In genomic region chr1:54273092-54273836, GRCh38 we compare ENCODE assay signal across 8 cellular contexts.
DNase-seq lines count a peak whose midpoint lies in the region; ATAC-seq and TF ChIP-seq lines count a peak whose summit lies in the region.

No MANE protein-coding gene starts in this region.

- DNase-seq in MV-4-11 (lab: John Stamatoyannopoulos, UW) (peak; percentile 12), left ventricle myocardium inferior (peak; percentile 60), putamen (ENCODE audit: low spot score) (peak; percentile 75), GM20000 (ENCODE audit: low spot score) (no peak)
- no peak for DNase-seq in activated naive CD8-positive, alpha-beta T cell treated with anti-CD3 and anti-CD28 coated beads, Interleukin-2, amount 50 U/mL, for 24 hours
- DNase-seq in activated CD4-positive, alpha-beta T cell treated with anti-CD3 and anti-CD28 coated beads for 48 hours = no peak

- intact Hi-C loops in left ventricle myocardium inferior (cut with micrococcal nuclease) = no loop called here

- H3K36me3 ChIP-seq in BLaER1 (peaks cover 60% of the 10 kb centered on the region), left ventricle myocardium inferior (no peaks in the 10 kb centered on the region)

- ATAC-seq in activated naive CD8-positive, alpha-beta T cell treated with anti-CD3 and anti-CD28 coated beads, Interleukin-2, amount 50 U/mL, for 24 hours = peak; percentile 31
- ATAC-seq in GM21447 (IDR thresholded peaks at IDR 0.05; ENCODE audit: unreplicated experiment) = no peak

- peaks cover 36% of the 10 kb centered on the region for H3K4me1 ChIP-seq in BLaER1
- peaks cover 89% of the 10 kb centered on the region for H3K4me1 ChIP-seq in left ventricle myocardium inferior

- H3K4me1 Mint-ChIP-seq in activated naive CD8-positive, alpha-beta T cell treated with anti-CD3 and anti-CD28 coated beads, Interleukin-2, amount 50 U/mL, for 24 hours = peaks cover 21% of the 10 kb centered on the region

- H3K4me3 ChIP-seq in BLaER1 (no peak overlapping the region), left ventricle myocardium inferior (peak overlapping the region; percentile 22)

- peak; percentile 45 for TF ChIP-seq CTCF in left ventricle myocardium inferior (IDR thresholded peaks at IDR 0.05; ENCODE audit: borderline replicate concordance)
- TF ChIP-seq CTCF in GM20000 (IDR thresholded peaks at IDR 0.05; ENCODE audit: extremely low read depth, missing control alignments) = no peak

- H3K9me3 Mint-ChIP-seq in activated naive CD8-positive, alpha-beta T cell treated with anti-CD3 and anti-CD28 coated beads, Interleukin-2, amount 50 U/mL, for 24 hours = no peaks in the 10 kb centered on the region

- H3K9me3 ChIP-seq in BLaER1 (no peaks in the 10 kb centered on the region), left ventricle myocardium inferior (replicated peaks) (no peaks in the 10 kb centered on the region)

- H3K4me2 ChIP-seq in BLaER1 = peak overlapping the region; percentile 78

- peak overlapping the region; percentile 64 for H3K9ac ChIP-seq in BLaER1

- H4K20me1 ChIP-seq in BLaER1 = peaks cover 90% of the 10 kb centered on the region

- H3K4me3 Mint-ChIP-seq in activated naive CD8-positive, alpha-beta T cell treated with anti-CD3 and anti-CD28 coated beads, Interleukin-2, amount 50 U/mL, for 24 hours = no peak overlapping the region

- H3K36me3 Mint-ChIP-seq in activated naive CD8-positive, alpha-beta T cell treated with anti-CD3 and anti-CD28 coated beads, Interleukin-2, amount 50 U/mL, for 24 hours (ENCODE audit: low read depth) = peaks cover 3% of the 10 kb centered on the region

- H3K27ac ChIP-seq in BLaER1 = peak overlapping the region; percentile 71
- peak overlapping the region; percentile 84 for H3K27ac ChIP-seq in left ventricle myocardium inferior (replicated peaks)

- H3K27me3 Mint-ChIP-seq in activated naive CD8-positive, alpha-beta T cell treated with anti-CD3 and anti-CD28 coated beads, Interleukin-2, amount 50 U/mL, for 24 hours = no peaks in the 10 kb centered on the region

- H3K27me3 ChIP-seq in BLaER1 (no peaks in the 10 kb centered on the region), left ventricle myocardium inferior (ENCODE audit: low read depth) (no peaks in the 10 kb centered on the region)

- no peak overlapping the region for H3K27ac Mint-ChIP-seq in activated naive CD8-positive, alpha-beta T cell treated with anti-CD3 and anti-CD28 coated beads, Interleukin-2, amount 50 U/mL, for 24 hours

Comparison
In these comparisons a context has a peak if more than half of its experiments do, and no peak if none do; other contexts are left out.
1. DNase-seq: peak in MV-4-11 (single experiment), left ventricle myocardium inferior (single experiment) and putamen (single experiment); none in activated naive CD8-positive, alpha-beta T cell treated with anti-CD3 and anti-CD28 coated beads, Interleukin-2, amount 50 U/mL, for 24 hours (single experiment), GM20000 (single experiment) and activated CD4-positive, alpha-beta T cell treated with anti-CD3 and anti-CD28 coated beads for 48 hours (single experiment).